Comparison of ENCODE assay signal across 29 cellular contexts in genomic region chr17:8438441-8438840, GRCh38. TPM values are rescaled to one million over a fixed set of nuclear protein-coding genes. Genes with fewer than 3 reads are reported as not detected.
DNase-seq lines count a peak whose midpoint lies in the region; ATAC-seq, FAIRE-seq and TF ChIP-seq lines count a peak whose summit lies in the region.
"Had no signal": no experiment of that assay in that cellular context is flagged by ENCODE, and none has a peak within 500 bp of the region (broad histone marks: within the 10 kb centered on the region; RNA-seq: fewer than 3 reads in every experiment).

No MANE protein-coding gene starts in this region.

- H2AFZ ChIP-seq in astrocyte (ENCODE audit: low read depth, low read length) (no peak overlapping the region), osteoblast (ENCODE audit: low read length) (no peak overlapping the region), PC-3 (ENCODE audit: low read length) (no peak overlapping the region)

- TF ChIP-seq CTCF in astrocyte (IDR thresholded peaks at IDR 0.05; ENCODE audit: insufficient read depth, low read depth, low read length) (no peak), osteoblast (IDR thresholded peaks at IDR 0.05; ENCODE audit: extremely low read depth, low read depth, low read length) (no peak), PC-3 (conservative IDR thresholded peaks at IDR 0.05; ENCODE audit: low read depth, low read length) (no peak)

- peak overlapping the region; percentile 96 for H3K4me3 Mint-ChIP-seq in activated T-cell treated with anti-CD3 and anti-CD28 coated beads, Interleukin-2, amount 50 U/mL, for 24 hours
- H3K4me3 Mint-ChIP-seq in CD8-positive, alpha-beta memory T cell: peak overlapping the region in 5 of 7 donors; percentile 15 to 73 (median 68)
- H3K4me3 Mint-ChIP-seq in astrocyte (ENCODE audit: unreplicated experiment): peak overlapping the region; percentile 96
- H3K4me3 Mint-ChIP-seq: activated naive CD4-positive, alpha-beta T cell treated with anti-CD3 and anti-CD28 coated beads for 36 hours had no signal

- peaks cover 57% of the 10 kb centered on the region for H3K36me3 Mint-ChIP-seq in activated T-cell treated with anti-CD3 and anti-CD28 coated beads, Interleukin-2, amount 50 U/mL, for 24 hours (ENCODE audit: low read depth)
- peaks cover 0 to 44% (median 8%) of the 10 kb centered on the region in 3 donors for H3K36me3 Mint-ChIP-seq in CD8-positive, alpha-beta memory T cell
- peaks cover 3% of the 10 kb centered on the region for H3K36me3 Mint-ChIP-seq in astrocyte (ENCODE audit: low read depth, unreplicated experiment)

- H3K4me3 ChIP-seq in CD8-positive, alpha-beta memory T cell (ENCODE audit: low read length): no peak overlapping the region
- H3K4me3 ChIP-seq in astrocyte (ENCODE audit: insufficient read depth, low read depth, low read length) (no peak overlapping the region), osteoblast (ENCODE audit: insufficient read depth, low read length) (no peak overlapping the region), PC-3 (ENCODE audit: low read length) (no peak overlapping the region)
- H3K4me3 ChIP-seq: A549, SJSA1 had no signal

- H3K9me2 ChIP-seq in PC-3 (replicated peaks; ENCODE audit: low read length): no peaks in the 10 kb centered on the region

- H3K9me3 Mint-ChIP-seq in activated T-cell treated with anti-CD3 and anti-CD28 coated beads, Interleukin-2, amount 50 U/mL, for 24 hours: no peaks in the 10 kb centered on the region
- no peaks in the 10 kb centered on the region for H3K9me3 Mint-ChIP-seq in CD8-positive, alpha-beta memory T cell
- no peaks in the 10 kb centered on the region for H3K9me3 Mint-ChIP-seq in astrocyte (ENCODE audit: unreplicated experiment)
- H3K9me3 Mint-ChIP-seq: activated naive CD4-positive, alpha-beta T cell treated with anti-CD3 and anti-CD28 coated beads for 36 hours; central memory CD8-positive, alpha-beta T cell had no signal

- CTCF ChIA-PET in CD8-positive, alpha-beta memory T cell (lab: Charles Lee): no interaction called here
- CTCF ChIA-PET in PC-3 (lab: Charles Lee): no interaction called here

- BruUV-seq in PC-3 (replicated peaks; lab: Mats Ljungman, UMichigan): no TSS peak

- no peaks in the 10 kb centered on the region for H3K27me3 Mint-ChIP-seq in activated T-cell treated with anti-CD3 and anti-CD28 coated beads, Interleukin-2, amount 50 U/mL, for 24 hours
- no peaks in the 10 kb centered on the region for H3K27me3 Mint-ChIP-seq in CD8-positive, alpha-beta memory T cell
- H3K27me3 Mint-ChIP-seq in astrocyte (ENCODE audit: low read depth, unreplicated experiment): no peaks in the 10 kb centered on the region
- H3K27me3 Mint-ChIP-seq: central memory CD8-positive, alpha-beta T cell had no signal

- DNase-seq in activated T-cell treated with anti-CD3 and anti-CD28 coated beads, Interleukin-2, amount 50 U/mL, for 24 hours: no peak
- DNase-seq in activated T-cell treated with anti-CD3 and anti-CD28 coated beads, Interleukin-2, amount 50 U/mL, for 48 hours: no peak
- DNase-seq in CD8-positive, alpha-beta memory T cell: peak in 4 of 5 donors; percentile 10 to 47 (median 24)
- DNase-seq in astrocyte (ENCODE audit: low read depth) (no peak), osteoblast (ENCODE audit: insufficient read length, low spot score, missing footprints) (no peak), left cardiac atrium (no peak), Right ventricle myocardium superior (no peak), PC-3 (no peak)
- DNase-seq: activated CD4-positive, alpha-beta T cell treated with anti-CD3 and anti-CD28 coated beads for 1 hour; activated naive CD4-positive, alpha-beta T cell treated with anti-CD3 and anti-CD28 coated beads for 36 hours; BE2C; H7; NCI-H1694 treated with DMSO at 0.1 percent for 48 hours; NCI-H2171; NCI-H524 treated with DMSO at 0.1 percent for 48 hours; nucleus accumbens had no signal

- no peak overlapping the region for H3K27ac ChIP-seq in CD8-positive, alpha-beta memory T cell (ENCODE audit: low read depth, low read length)
- no peak overlapping the region for H3K27ac ChIP-seq in astrocyte (ENCODE audit: low read depth, low read length)
- peak overlapping the region; percentile 12 for H3K27ac ChIP-seq in osteoblast (ENCODE audit: low read depth, low read length)
- no peak overlapping the region for H3K27ac ChIP-seq in PC-3 (ENCODE audit: low read length)
- H3K27ac ChIP-seq: A549, SJSA1 had no signal

- peaks cover 70% of the 10 kb centered on the region for H4K20me1 ChIP-seq in astrocyte (ENCODE audit: insufficient read depth, low read length)
- peaks cover 62% of the 10 kb centered on the region for H4K20me1 ChIP-seq in osteoblast (ENCODE audit: insufficient read depth, low read length)
- peaks cover 25% of the 10 kb centered on the region for H4K20me1 ChIP-seq in PC-3 (ENCODE audit: low read length)

- intact Hi-C loops in left cardiac atrium (cut with DNase I): no loop called here
- intact Hi-C loops in Right ventricle myocardium superior (cut with DNase I): no loop called here
- intact Hi-C loops in PC-3 (cut with micrococcal nuclease): no loop called here

- ATAC-seq in left cardiac atrium (no peak), Right ventricle myocardium superior (ENCODE audit: poor library complexity) (no peak), PC-3 (no peak)
- ATAC-seq: A549 had no signal

- no peaks in the 10 kb centered on the region for H3K27me3 ChIP-seq in CD8-positive, alpha-beta memory T cell (ENCODE audit: insufficient read depth, low read length, poor library complexity, severe bottlenecking)
- H3K27me3 ChIP-seq in astrocyte (ENCODE audit: insufficient read depth, low read length): no peaks in the 10 kb centered on the region
- H3K27me3 ChIP-seq in osteoblast (ENCODE audit: insufficient read depth, low read length): no peaks in the 10 kb centered on the region
- H3K27me3 ChIP-seq in PC-3 (ENCODE audit: low read length): no peaks in the 10 kb centered on the region
- H3K27me3 ChIP-seq: ascending aorta, BE2C, SJSA1 had no signal

- H3K4me1 Mint-ChIP-seq in activated T-cell treated with anti-CD3 and anti-CD28 coated beads, Interleukin-2, amount 50 U/mL, for 24 hours (ENCODE audit: low read depth): peaks cover 59% of the 10 kb centered on the region
- H3K4me1 Mint-ChIP-seq in CD8-positive, alpha-beta memory T cell: peaks cover 50 to 73% (median 66%) of the 10 kb centered on the region in 3 donors
- peaks cover 19% of the 10 kb centered on the region for H3K4me1 Mint-ChIP-seq in astrocyte (ENCODE audit: low read depth, unreplicated experiment)

- H3K27ac Mint-ChIP-seq in activated T-cell treated with anti-CD3 and anti-CD28 coated beads, Interleukin-2, amount 50 U/mL, for 24 hours: peak overlapping the region; percentile 64
- H3K27ac Mint-ChIP-seq in CD8-positive, alpha-beta memory T cell: peak overlapping the region; percentile 19 to 91 (median 84)
- H3K27ac Mint-ChIP-seq in astrocyte (ENCODE audit: unreplicated experiment): no peak overlapping the region
- H3K27ac Mint-ChIP-seq: activated naive CD4-positive, alpha-beta T cell treated with anti-CD3 and anti-CD28 coated beads for 36 hours had no signal

- H3K9ac ChIP-seq in astrocyte (ENCODE audit: low read length) (no peak overlapping the region), PC-3 (ENCODE audit: low read length) (no peak overlapping the region)

- FAIRE-seq in astrocyte (lab: Jason Lieb, UNC): no peak
- FAIRE-seq: A549, endothelial cell of umbilical vein, GM12892 had no signal

- H3K4me2 ChIP-seq in astrocyte (ENCODE audit: low read length) (no peak overlapping the region), osteoblast (ENCODE audit: insufficient read depth, low read length) (peak overlapping the region; percentile 85), PC-3 (ENCODE audit: low read length) (no peak overlapping the region)

- H3K79me2 ChIP-seq in astrocyte (ENCODE audit: insufficient read depth, low read length) (peaks cover 76% of the 10 kb centered on the region), osteoblast (ENCODE audit: insufficient read depth, low read length) (peaks cover 76% of the 10 kb centered on the region), PC-3 (ENCODE audit: low read length) (peaks cover 73% of the 10 kb centered on the region)

- POLR2A ChIA-PET in CD8-positive, alpha-beta memory T cell (lab: Charles Lee): interaction anchor here (0.8 kb wide), 1 partner anchor 26 kb away, joined by 3 read pairs; no protein-coding TSS in a partner anchor
- POLR2A ChIA-PET in PC-3 (lab: Charles Lee; ENCODE audit: unreplicated experiment): no interaction called here

- no peaks in the 10 kb centered on the region for H3K9me3 ChIP-seq in CD8-positive, alpha-beta memory T cell (ENCODE audit: low read length)
- H3K9me3 ChIP-seq in astrocyte (ENCODE audit: insufficient read depth, low read depth, low read length) (no peaks in the 10 kb centered on the region), osteoblast (ENCODE audit: low read depth, low read length) (no peaks in the 10 kb centered on the region), PC-3 (ENCODE audit: low read length) (no peaks in the 10 kb centered on the region)
- H3K9me3 ChIP-seq: A549, ascending aorta, BE2C, SJSA1 had no signal

- H3K4me1 ChIP-seq in CD8-positive, alpha-beta memory T cell (ENCODE audit: insufficient read depth, low read length): peaks cover 53% of the 10 kb centered on the region
- H3K4me1 ChIP-seq in astrocyte (ENCODE audit: insufficient read depth, low read length) (no peaks in the 10 kb centered on the region), osteoblast (ENCODE audit: insufficient read depth, low read length) (peaks cover 16% of the 10 kb centered on the region), PC-3 (ENCODE audit: insufficient read depth, low read length) (no peaks in the 10 kb centered on the region; the same call in 1 of the 2 replicates)

- H3F3A ChIP-seq in PC-3 (ENCODE audit: low read length, unreplicated experiment): no peaks in the 10 kb centered on the region

- no peaks in the 10 kb centered on the region for H3K36me3 ChIP-seq in CD8-positive, alpha-beta memory T cell (ENCODE audit: insufficient read depth, low read length)
- peaks cover 10% of the 10 kb centered on the region for H3K36me3 ChIP-seq in astrocyte (ENCODE audit: insufficient read depth, low read length)
- peaks cover 26% of the 10 kb centered on the region for H3K36me3 ChIP-seq in osteoblast (ENCODE audit: insufficient read depth, low read length)
- peaks cover 5% of the 10 kb centered on the region for H3K36me3 ChIP-seq in PC-3 (ENCODE audit: low read depth, low read length)
- H3K36me3 ChIP-seq: BE2C had no signal

RNA-seq across cellular contexts. Expression of gene NDEL1, which starts 2.8 kb away (rescaled TPM):
- 10 to 100 TPM; 50.6 to 57.1 TPM for total RNA-seq in CD8-positive, alpha-beta memory T cell
- polyA plus RNA-seq in CD8-positive, alpha-beta memory T cell: 66.6 TPM
- total RNA-seq in astrocyte (102 and 110 TPM in 2 replicates), osteoblast (69.8 and 72.8 TPM in 2 replicates), left cardiac atrium (10 to 100 TPM; 27.8 to 48.8 TPM), Right ventricle myocardium superior (24.8 TPM), PC-3 (2014; rRNA removed) (32.7 and 46.7 TPM in 2 replicates)

RNA-seq across cellular contexts. Expression of gene RNF222, which starts 40.8 kb away (rescaled TPM):
- total RNA-seq in CD8-positive, alpha-beta memory T cell: not detected
- polyA plus RNA-seq in CD8-positive, alpha-beta memory T cell: 0.18 TPM
- total RNA-seq in astrocyte (not detected in 2 replicates), osteoblast (not detected in 2 replicates), left cardiac atrium (not detected), Right ventricle myocardium superior (not detected), PC-3 (2014; rRNA removed) (0.07 TPM in 1 of 2 replicates, not detected in the other)
- total RNA-seq: ascending aorta; dermis microvascular lymphatic vessel endothelial cell; endothelial cell of umbilical vein; glomerular endothelial cell; H7; LHCN-M2; pulmonary artery endothelial cell; SJSA1; subcutaneous adipose tissue; T-helper 1 cell treated with Interleukin-12 subunit alpha and Interleukin-12 subunit beta and Interleukin-4 antibody, amounts not matched to agents 30 ng/mL and 1 ng/mL, for 36 hours; ureter had no signal
- polyA plus RNA-seq: A549, endothelial cell of umbilical vein had no signal

RNA-seq across cellular contexts. Expression of gene RPL26, which starts 55.4 kb away (rescaled TPM):
- 1,000 to 10,000 TPM; 2,453 to 2,522 TPM for total RNA-seq in CD8-positive, alpha-beta memory T cell
- polyA plus RNA-seq in CD8-positive, alpha-beta memory T cell: 1,507 TPM
- total RNA-seq in astrocyte (1,192 and 1,342 TPM in 2 replicates), osteoblast (1,921 and 2,089 TPM in 2 replicates), left cardiac atrium (1,000 to 10,000 TPM; 1,025 to 1,062 TPM), Right ventricle myocardium superior (939 TPM), PC-3 (2014; rRNA removed) (1,030 and 1,369 TPM in 2 replicates)

Comparison
In these comparisons a context has a peak if more than half of its experiments do, and no peak if none do; other contexts are left out.
1. DNase-seq: peak in CD8-positive, alpha-beta memory T cell (4 of 5); none in activated T-cell treated with anti-CD3 and anti-CD28 coated beads, Interleukin-2, amount 50 U/mL, for 24 hours (single experiment), activated T-cell treated with anti-CD3 and anti-CD28 coated beads, Interleukin-2, amount 50 U/mL, for 48 hours (0 of 2), astrocyte (single experiment), osteoblast (single experiment), left cardiac atrium (single experiment), Right ventricle myocardium superior (single experiment) and PC-3 (single experiment).
2. Peak in every context shown above with its lines, with median percentiles within 50 percentile points of each other: H3K4me3 Mint-ChIP-seq.